Comparison of ENCODE assay signal across 13 cellular contexts in genomic region chr17:82893779-82894178, GRCh38. TPM values are rescaled to one million over a fixed set of nuclear protein-coding genes. Genes with fewer than 3 reads are reported as not detected.
DNase-seq lines count a peak whose midpoint lies in the region; ATAC-seq and TF ChIP-seq lines count a peak whose summit lies in the region.
"Had no signal": no experiment of that assay in that cellular context is flagged by ENCODE, and none has a peak within 500 bp of the region (broad histone marks: within the 10 kb centered on the region; RNA-seq: fewer than 3 reads in every experiment).

No MANE protein-coding gene starts in this region.

- DNase-seq in T-helper 1 cell (no peak), fibroblast of pulmonary artery (ENCODE audit: low read depth) (peak; percentile 23), NCI-H2171 (lab: John Stamatoyannopoulos, UW) (no peak)
- no peak for DNase-seq in activated CD8-positive, alpha-beta T cell treated with anti-CD3 and anti-CD28 coated beads, Interleukin-2, amount 10 ng/mL, durations not matched to agents 7 days and 5 days
- DNase-seq in stimulated activated naive B cell treated with anti-CD40 and anti-IgM and Interleukin-4, amounts not matched to agents 10 μg/mL and 1 μg/mL and 100 μg/mL, for 72 hours: no peak
- DNase-seq in stimulated activated CD8-positive, alpha-beta memory T cell treated with anti-CD3 and anti-CD28 coated beads, Interleukin-4, amount 100 ng/mL, for 48 hours: no peak
- DNase-seq: dorsolateral prefrontal cortex, EL, Karpas-422, ovary, SHP77 treated with DMSO at 0.1 percent for 48 hours had no signal

- no peak overlapping the region for H3K4me3 ChIP-seq in fibroblast of pulmonary artery (replicated peaks; ENCODE audit: low read depth, low read length)
- H3K4me3 ChIP-seq: dorsolateral prefrontal cortex, ovary had no signal

- no peak for ATAC-seq in activated CD8-positive, alpha-beta T cell treated with anti-CD3 and anti-CD28 coated beads, Interleukin-2, amount 10 ng/mL, durations not matched to agents 7 days and 5 days
- peak in 1 of 2 donors; percentile 46 for ATAC-seq in stimulated activated naive B cell treated with anti-CD40 and anti-IgM and Interleukin-4, amounts not matched to agents 10 μg/mL and 1 μg/mL and 100 μg/mL, for 72 hours (replicated peaks)
- ATAC-seq in HG03378 (IDR thresholded peaks at IDR 0.05; ENCODE audit: unreplicated experiment): no peak

- H3K27ac Mint-ChIP-seq in T-helper 1 cell treated with Interleukin-12 subunit alpha and Interleukin-12 subunit beta and Interleukin-4 antibody, amounts not matched to agents 30 μg/mL and 1 μg/mL, for 36 hours: peak overlapping the region; percentile 80
- peak overlapping the region; percentile 83 for H3K27ac Mint-ChIP-seq in activated CD8-positive, alpha-beta T cell treated with anti-CD3 and anti-CD28 coated beads, Interleukin-2, amount 10 ng/mL, durations not matched to agents 7 days and 5 days
- H3K27ac Mint-ChIP-seq in stimulated activated naive B cell treated with anti-CD40 and anti-IgM and Interleukin-4, amounts not matched to agents 10 μg/mL and 1 μg/mL and 100 μg/mL, for 72 hours: peak overlapping the region; percentile 90

- peak overlapping the region; percentile 75 for H3K4me3 Mint-ChIP-seq in T-helper 1 cell treated with Interleukin-12 subunit alpha and Interleukin-12 subunit beta and Interleukin-4 antibody, amounts not matched to agents 30 μg/mL and 1 μg/mL, for 36 hours
- H3K4me3 Mint-ChIP-seq in activated CD8-positive, alpha-beta T cell treated with anti-CD3 and anti-CD28 coated beads, Interleukin-2, amount 10 ng/mL, durations not matched to agents 7 days and 5 days: peak overlapping the region; percentile 50
- H3K4me3 Mint-ChIP-seq in stimulated activated naive B cell treated with anti-CD40 and anti-IgM and Interleukin-4, amounts not matched to agents 10 μg/mL and 1 μg/mL and 100 μg/mL, for 72 hours: peak overlapping the region; percentile 61 to 74

- peaks cover 25% of the 10 kb centered on the region for H3K36me3 Mint-ChIP-seq in T-helper 1 cell treated with Interleukin-12 subunit alpha and Interleukin-12 subunit beta and Interleukin-4 antibody, amounts not matched to agents 30 μg/mL and 1 μg/mL, for 36 hours (ENCODE audit: low read depth)
- H3K36me3 Mint-ChIP-seq in activated CD8-positive, alpha-beta T cell treated with anti-CD3 and anti-CD28 coated beads, Interleukin-2, amount 10 ng/mL, durations not matched to agents 7 days and 5 days (ENCODE audit: low read depth): peaks cover 53% of the 10 kb centered on the region
- H3K36me3 Mint-ChIP-seq in stimulated activated naive B cell treated with anti-CD40 and anti-IgM and Interleukin-4, amounts not matched to agents 10 μg/mL and 1 μg/mL and 100 μg/mL, for 72 hours: peaks cover 47 to 66% of the 10 kb centered on the region in 2 donors

- no peak for TF ChIP-seq CTCF in fibroblast of pulmonary artery (IDR thresholded peaks at IDR 0.05; ENCODE audit: low read length, missing control alignments)

- peaks cover 22% of the 10 kb centered on the region for H3K4me1 Mint-ChIP-seq in T-helper 1 cell treated with Interleukin-12 subunit alpha and Interleukin-12 subunit beta and Interleukin-4 antibody, amounts not matched to agents 30 μg/mL and 1 μg/mL, for 36 hours (ENCODE audit: low read depth)
- peaks cover 42% of the 10 kb centered on the region for H3K4me1 Mint-ChIP-seq in activated CD8-positive, alpha-beta T cell treated with anti-CD3 and anti-CD28 coated beads, Interleukin-2, amount 10 ng/mL, durations not matched to agents 7 days and 5 days (ENCODE audit: low read depth)
- H3K4me1 Mint-ChIP-seq in stimulated activated naive B cell treated with anti-CD40 and anti-IgM and Interleukin-4, amounts not matched to agents 10 μg/mL and 1 μg/mL and 100 μg/mL, for 72 hours: peaks cover 29 to 34% of the 10 kb centered on the region in 2 donors

- POLR2A ChIA-PET in activated CD8-positive, alpha-beta T cell treated with anti-CD3 and anti-CD28 coated beads, Interleukin-2, amount 10 ng/mL, durations not matched to agents 7 days and 5 days (lab: Charles Lee): interaction anchor here (0.6 to 1.9 kb wide), 3 partner anchors 9 to 307 kb away, joined by 3 to 9 read pairs (median 5); no protein-coding TSS in a partner anchor

- H3K27me3 Mint-ChIP-seq in T-helper 1 cell treated with Interleukin-12 subunit alpha and Interleukin-12 subunit beta and Interleukin-4 antibody, amounts not matched to agents 30 μg/mL and 1 μg/mL, for 36 hours (ENCODE audit: low read depth): no peaks in the 10 kb centered on the region
- no peaks in the 10 kb centered on the region for H3K27me3 Mint-ChIP-seq in activated CD8-positive, alpha-beta T cell treated with anti-CD3 and anti-CD28 coated beads, Interleukin-2, amount 10 ng/mL, durations not matched to agents 7 days and 5 days (ENCODE audit: low read depth)
- no peaks in the 10 kb centered on the region for H3K27me3 Mint-ChIP-seq in stimulated activated naive B cell treated with anti-CD40 and anti-IgM and Interleukin-4, amounts not matched to agents 10 μg/mL and 1 μg/mL and 100 μg/mL, for 72 hours

- CTCF ChIA-PET in activated CD8-positive, alpha-beta T cell treated with anti-CD3 and anti-CD28 coated beads, Interleukin-2, amount 10 ng/mL, durations not matched to agents 7 days and 5 days (lab: Charles Lee): interaction anchor here (0.9 to 1.8 kb wide), 4 partner anchors 9 to 112 kb away, joined by 3 to 7 read pairs (median 6); no protein-coding TSS in a partner anchor

- H3K9me3 Mint-ChIP-seq in T-helper 1 cell treated with Interleukin-12 subunit alpha and Interleukin-12 subunit beta and Interleukin-4 antibody, amounts not matched to agents 30 μg/mL and 1 μg/mL, for 36 hours: no peaks in the 10 kb centered on the region
- H3K9me3 Mint-ChIP-seq in activated CD8-positive, alpha-beta T cell treated with anti-CD3 and anti-CD28 coated beads, Interleukin-2, amount 10 ng/mL, durations not matched to agents 7 days and 5 days (ENCODE audit: insufficient read depth): no peaks in the 10 kb centered on the region
- H3K9me3 Mint-ChIP-seq in stimulated activated naive B cell treated with anti-CD40 and anti-IgM and Interleukin-4, amounts not matched to agents 10 μg/mL and 1 μg/mL and 100 μg/mL, for 72 hours: no peaks in the 10 kb centered on the region

RNA-seq across cellular contexts. Expression of gene ZNF750, which starts 54.0 kb away (rescaled TPM):
- not detected for total RNA-seq in activated CD8-positive, alpha-beta T cell treated with anti-CD3 and anti-CD28 coated beads, Interleukin-2, amount 10 ng/mL, durations not matched to agents 7 days and 5 days
- total RNA-seq: ovary had no signal
